In genomic region chr9:129624168-129624759, GRCh38 we compare ENCODE assay signal across 8 cellular contexts. TPM values are rescaled to one million over a fixed set of nuclear protein-coding genes. Genes with fewer than 3 reads are reported as not detected.
DNase-seq lines count a peak whose midpoint lies in the region; ATAC-seq, FAIRE-seq and TF ChIP-seq lines count a peak whose summit lies in the region.

No MANE protein-coding gene starts in this region.

- H3K27ac Mint-ChIP-seq in T-helper 2 cell treated with Interferon-gamma antibody and Interleukin-4, amounts not matched to agents 5 μg/mL and 100 μg/mL, for 36 hours, result peak overlapping the region; percentile 85
- H3K27ac Mint-ChIP-seq in astrocyte (ENCODE audit: unreplicated experiment), result peak overlapping the region; percentile 69

- H3K4me3 ChIP-seq in Loucy (ENCODE audit: low read length, poor library complexity, severe bottlenecking) (no peak overlapping the region), astrocyte (ENCODE audit: insufficient read depth, low read depth, low read length) (no peak overlapping the region)

- no peak overlapping the region for H3K27ac ChIP-seq in astrocyte (ENCODE audit: low read depth, low read length)

- peaks cover 18% of the 10 kb centered on the region for H4K20me1 ChIP-seq in Loucy (ENCODE audit: insufficient read depth, low read length, poor library complexity, severe bottlenecking)
- peaks cover 29% of the 10 kb centered on the region for H4K20me1 ChIP-seq in astrocyte (ENCODE audit: insufficient read depth, low read length)

- H3F3A ChIP-seq in Loucy (ENCODE audit: low read depth), result no peaks in the 10 kb centered on the region

- no peaks in the 10 kb centered on the region for H3K9me3 Mint-ChIP-seq in T-helper 2 cell treated with Interferon-gamma antibody and Interleukin-4, amounts not matched to agents 5 μg/mL and 100 μg/mL, for 36 hours
- H3K9me3 Mint-ChIP-seq in astrocyte (ENCODE audit: unreplicated experiment), result no peaks in the 10 kb centered on the region

- H3K4me2 ChIP-seq in Loucy (ENCODE audit: low read depth, low read length, poor library complexity, severe bottlenecking) (no peak overlapping the region), astrocyte (ENCODE audit: low read length) (no peak overlapping the region)

- peaks cover 26% of the 10 kb centered on the region for H3K4me1 ChIP-seq in Loucy (ENCODE audit: insufficient read depth, low read length, poor library complexity, severe bottlenecking)
- peaks cover 41% of the 10 kb centered on the region for H3K4me1 ChIP-seq in astrocyte (ENCODE audit: insufficient read depth, low read length)

- peak; percentile 76 for DNase-seq in ELR (ENCODE audit: low read depth)
- DNase-seq in T-helper 2 cell treated with Interferon-gamma antibody and Interleukin-4, amounts not matched to agents 5 μg/mL and 100 μg/mL, for 36 hours (ENCODE audit: low spot score), result peak; percentile 65
- DNase-seq in astrocyte (ENCODE audit: low read depth), result peak; percentile 21
- DNase-seq in kidney glomerular epithelial cell (lab: John Stamatoyannopoulos, UW), result peak; percentile 32
- peak; percentile 38 to 58 (median 52) for DNase-seq in stimulated activated CD4-positive, alpha-beta T cell treated with anti-CD3 and anti-CD28 coated beads, TNF-alpha, amount 100 ng/mL, for 4 hours (ENCODE audit: low read depth in 3 of 3)

- no peak overlapping the region for H3K9ac ChIP-seq in Loucy (ENCODE audit: low read depth, low read length, poor library complexity, severe bottlenecking)
- H3K9ac ChIP-seq in astrocyte (ENCODE audit: low read length), result no peak overlapping the region

- H3K36me3 Mint-ChIP-seq in T-helper 2 cell treated with Interferon-gamma antibody and Interleukin-4, amounts not matched to agents 5 μg/mL and 100 μg/mL, for 36 hours (ENCODE audit: low read depth), result peaks cover 12% of the 10 kb centered on the region
- H3K36me3 Mint-ChIP-seq in astrocyte (ENCODE audit: low read depth, unreplicated experiment), result peaks cover 2% of the 10 kb centered on the region

- no peaks in the 10 kb centered on the region for H3K27me3 ChIP-seq in Loucy (ENCODE audit: insufficient read depth, low read length, poor library complexity, severe bottlenecking)
- H3K27me3 ChIP-seq in astrocyte (ENCODE audit: insufficient read depth, low read length), result no peaks in the 10 kb centered on the region

- H3K4me1 Mint-ChIP-seq in T-helper 2 cell treated with Interferon-gamma antibody and Interleukin-4, amounts not matched to agents 5 μg/mL and 100 μg/mL, for 36 hours (ENCODE audit: low read depth), result peaks cover 29% of the 10 kb centered on the region
- peaks cover 26% of the 10 kb centered on the region for H3K4me1 Mint-ChIP-seq in astrocyte (ENCODE audit: low read depth, unreplicated experiment)

- H3K79me2 ChIP-seq in Loucy (ENCODE audit: insufficient read depth, low read length) (peaks cover 33% of the 10 kb centered on the region), astrocyte (ENCODE audit: insufficient read depth, low read length) (peaks cover 34% of the 10 kb centered on the region)

- no peaks in the 10 kb centered on the region for H3K36me3 ChIP-seq in Loucy (ENCODE audit: insufficient read depth, low read length)
- no peaks in the 10 kb centered on the region for H3K36me3 ChIP-seq in astrocyte (ENCODE audit: insufficient read depth, low read length)

- H3K9me2 ChIP-seq in Loucy (replicated peaks; ENCODE audit: low read depth, low read length), result no peaks in the 10 kb centered on the region

- H3K27me3 Mint-ChIP-seq in T-helper 2 cell treated with Interferon-gamma antibody and Interleukin-4, amounts not matched to agents 5 μg/mL and 100 μg/mL, for 36 hours (ENCODE audit: low read depth), result peaks cover 16% of the 10 kb centered on the region
- H3K27me3 Mint-ChIP-seq in astrocyte (ENCODE audit: low read depth, unreplicated experiment), result peaks cover 5% of the 10 kb centered on the region

- peak; percentile 63 for TF ChIP-seq CTCF in Loucy (conservative IDR thresholded peaks at IDR 0.05; ENCODE audit: low read length)
- TF ChIP-seq CTCF in astrocyte (IDR thresholded peaks at IDR 0.05; ENCODE audit: insufficient read depth, low read depth, low read length), result peak; percentile 72

- H2AFZ ChIP-seq in Loucy (ENCODE audit: low read length), result peak overlapping the region; percentile 73; the same call in 1 of the 2 replicates
- H2AFZ ChIP-seq in astrocyte (ENCODE audit: low read depth, low read length), result no peak overlapping the region

- FAIRE-seq in astrocyte (lab: Jason Lieb, UNC), result no peak

- ATAC-seq in GM19455 (IDR thresholded peaks at IDR 0.05; ENCODE audit: unreplicated experiment) (no peak), GM21526 (IDR thresholded peaks at IDR 0.05; ENCODE audit: low FRiP score, unreplicated experiment) (no peak)

- H3K4me3 Mint-ChIP-seq in T-helper 2 cell treated with Interferon-gamma antibody and Interleukin-4, amounts not matched to agents 5 μg/mL and 100 μg/mL, for 36 hours, result peak overlapping the region; percentile 62
- peak overlapping the region; percentile 57 for H3K4me3 Mint-ChIP-seq in astrocyte (ENCODE audit: unreplicated experiment)

- no peaks in the 10 kb centered on the region for H3K9me3 ChIP-seq in Loucy (ENCODE audit: insufficient read depth, low read depth, low read length)
- H3K9me3 ChIP-seq in astrocyte (ENCODE audit: insufficient read depth, low read depth, low read length), result no peaks in the 10 kb centered on the region

RNA-seq across cellular contexts. Expression of gene NTMT1, which starts 1.7 kb away (rescaled TPM):
- total RNA-seq in astrocyte, result 54.0 and 55.1 TPM in 2 replicates

RNA-seq across cellular contexts. Expression of gene C9orf50, which starts 3.4 kb away (rescaled TPM):
- total RNA-seq in astrocyte, result 0.41 TPM in 1 of 2 replicates, not detected in the other

RNA-seq across cellular contexts. Expression of gene ASB6, which starts 17.7 kb away (rescaled TPM):
- 21.7 and 24.3 TPM in 2 replicates for total RNA-seq in astrocyte

RNA-seq across cellular contexts. Expression of gene PRRX2, which starts 41.2 kb away (rescaled TPM):
- not detected in 2 replicates for total RNA-seq in astrocyte

Comparison
In these comparisons a context has a peak if more than half of its experiments do, and no peak if none do; other contexts are left out.
1. DNase-seq: peak in every context shown above with its lines; median percentile 76 in ELR; 65 in T-helper 2 cell treated with Interferon-gamma antibody and Interleukin-4, amounts not matched to agents 5 μg/mL and 100 μg/mL, for 36 hours; 52 in stimulated activated CD4-positive, alpha-beta T cell treated with anti-CD3 and anti-CD28 coated beads, TNF-alpha, amount 100 ng/mL, for 4 hours; 32 in kidney glomerular epithelial cell; 21 in astrocyte.